Comparison of ENCODE assay signal across 14 cellular contexts in genomic region chr4:144562019-144562740, GRCh38.
DNase-seq lines count a peak whose midpoint lies in the region; ATAC-seq, FAIRE-seq and TF ChIP-seq lines count a peak whose summit lies in the region.
"Had no signal": no experiment of that assay in that cellular context is flagged by ENCODE, and none has a peak within 500 bp of the region (broad histone marks: within the 10 kb centered on the region; RNA-seq: fewer than 3 reads in every experiment).

No MANE protein-coding gene starts in this region.

- intact Hi-C loops in right lobe of liver (cut with DNase I), result no loop called here

- H3K27me3 ChIP-seq in endodermal cell (ENCODE audit: control insufficient read depth, insufficient read depth, low read length, poor library complexity, severe bottlenecking) (no peaks in the 10 kb centered on the region), right lobe of liver (no peaks in the 10 kb centered on the region), Karpas-422 (ENCODE audit: low read length) (no peaks in the 10 kb centered on the region)
- H3K27me3 ChIP-seq: BE2C had no signal

- no peaks in the 10 kb centered on the region for H3K4me1 ChIP-seq in endodermal cell (ENCODE audit: control insufficient read depth, insufficient read depth, low read length)
- no peaks in the 10 kb centered on the region for H3K4me1 ChIP-seq in right lobe of liver
- no peaks in the 10 kb centered on the region for H3K4me1 ChIP-seq in Karpas-422 (ENCODE audit: low read length)
- H3K4me1 ChIP-seq: BE2C had no signal

- no peak overlapping the region for H2AFZ ChIP-seq in Karpas-422 (ENCODE audit: low read length)

- H3K9ac ChIP-seq in endodermal cell (ENCODE audit: extremely low read depth, low read length, poor library complexity, severe bottlenecking) (no peak overlapping the region), Karpas-422 (ENCODE audit: low read length) (no peak overlapping the region)

- no peaks in the 10 kb centered on the region for H3K79me2 ChIP-seq in Karpas-422 (ENCODE audit: low read length)

- H4K20me1 ChIP-seq in Karpas-422 (ENCODE audit: insufficient read depth, low read depth, low read length), result no peaks in the 10 kb centered on the region

- peak; percentile 57 for TF ChIP-seq CTCF in endodermal cell (conservative IDR thresholded peaks at IDR 0.05)
- peak in 2 of 4 donors; percentile 5 to 8 for TF ChIP-seq CTCF in right lobe of liver (IDR thresholded peaks at IDR 0.05)
- no peak for TF ChIP-seq CTCF in D721Med (IDR thresholded peaks at IDR 0.05; ENCODE audit: insufficient read depth, missing control alignments)

- WGBS in endodermal cell (ENCODE audit: insufficient coverage in 1 of 2, insufficient read length in 1 of 2), 2 experiments, result 81 to 82% methylated on average over 7 to 10 of the region's 10 CpGs
- whole genome bisulfite sequencing in right lobe of liver (ENCODE audit: insufficient coverage, low coverage, low lambda C conversion rate, missing lambda C conversion rate), result 37% methylated on average over 10 of the region's 10 CpGs

- H3K4me3 ChIP-seq in Jurkat, Clone E6-1 (ENCODE audit: low read length), result no peak overlapping the region
- H3K4me3 ChIP-seq in endodermal cell (ENCODE audit: low read length), result no peak overlapping the region
- H3K4me3 ChIP-seq in right lobe of liver, result no peak overlapping the region
- H3K4me3 ChIP-seq in Karpas-422 (ENCODE audit: low read length), result no peak overlapping the region

- no peak overlapping the region for H3K27ac Mint-ChIP-seq in endodermal cell
- H3K27ac Mint-ChIP-seq: activated T-cell treated with anti-CD3 and anti-CD28 coated beads, Interleukin-2, amount 50 U/mL, for 72 hours had no signal

- H3K4me1 Mint-ChIP-seq in endodermal cell, result no peaks in the 10 kb centered on the region

- peak; percentile 71 to 97 (median 78) for ATAC-seq in right lobe of liver
- ATAC-seq: activated T-cell treated with anti-CD3 and anti-CD28 coated beads, Interleukin-2, amount 50 U/mL, for 72 hours had no signal

- H3K36me3 ChIP-seq in endodermal cell (ENCODE audit: control insufficient read depth, insufficient read depth, low read length) (no peaks in the 10 kb centered on the region), right lobe of liver (no peaks in the 10 kb centered on the region), Karpas-422 (ENCODE audit: insufficient read depth, low read length) (no peaks in the 10 kb centered on the region)
- H3K36me3 ChIP-seq: BE2C had no signal

- no peak overlapping the region for H3K4me3 Mint-ChIP-seq in endodermal cell
- H3K4me3 Mint-ChIP-seq: activated T-cell treated with anti-CD3 and anti-CD28 coated beads, Interleukin-2, amount 50 U/mL, for 72 hours had no signal

- H3K9me3 ChIP-seq in endodermal cell (ENCODE audit: control insufficient read depth, low read length) (no peaks in the 10 kb centered on the region), right lobe of liver (no peaks in the 10 kb centered on the region), Karpas-422 (ENCODE audit: low read length) (no peaks in the 10 kb centered on the region)
- H3K9me3 ChIP-seq: BE2C had no signal

- no peak overlapping the region for H3K4me2 ChIP-seq in Karpas-422 (ENCODE audit: low read depth, low read length, poor library complexity, severe bottlenecking)

- H3K9me2 ChIP-seq in Karpas-422 (replicated peaks; ENCODE audit: insufficient read depth, low read length), result no peaks in the 10 kb centered on the region

- TF ChIP-seq POLR2A in right lobe of liver (IDR thresholded peaks at IDR 0.05), result no peak

- no peak for FAIRE-seq in D721Med (lab: Jason Lieb, UNC)

- no peaks in the 10 kb centered on the region for H3K9me3 Mint-ChIP-seq in endodermal cell
- H3K9me3 Mint-ChIP-seq: activated T-cell treated with anti-CD3 and anti-CD28 coated beads, Interleukin-2, amount 50 U/mL, for 72 hours had no signal

- H3K27ac ChIP-seq in endodermal cell (ENCODE audit: low read depth, low read length) (no peak overlapping the region), right lobe of liver (no peak overlapping the region), Karpas-422 (ENCODE audit: low read length) (no peak overlapping the region)
- H3K27ac ChIP-seq: epithelial cell of prostate had no signal

- no peaks in the 10 kb centered on the region for H3K36me3 Mint-ChIP-seq in endodermal cell (ENCODE audit: low read depth)

- DNase-seq in COR-L47 (lab: John Stamatoyannopoulos, UW) (peak; percentile 58), endodermal cell (peak; percentile 75), right lobe of liver (peak in 2 of 3 donors; percentile 32 to 52), D721Med (ENCODE audit: insufficient read length, low spot score) (no peak), Karpas-422 (no peak), germinal center (ENCODE audit: low spot score) (no peak)
- peak; percentile 28 for DNase-seq in Jurkat, Clone E6-1 (ENCODE audit: low read depth, low spot score)
- DNase-seq in stimulated activated CD4-positive, alpha-beta T cell treated with anti-CD3 and anti-CD28 coated beads, Interleukin-4, amount 100 ng/mL, for 4 hours, result no peak
- DNase-seq: activated CD4-positive, alpha-beta T cell treated with anti-CD3 and anti-CD28 coated beads for 1 hour; activated T-cell treated with anti-CD3 and anti-CD28 coated beads, Interleukin-2, amount 50 U/mL, for 72 hours; BE2C; GF-D8; NCI-H1092 treated with DMSO at 0.1 percent for 48 hours had no signal

- H3K27me3 Mint-ChIP-seq in endodermal cell (ENCODE audit: insufficient read depth), result no peaks in the 10 kb centered on the region

Comparison
In these comparisons a context has a peak if more than half of its experiments do, and no peak if none do; other contexts are left out.
1. DNase-seq: peak in COR-L47 (single experiment), Jurkat, Clone E6-1 (single experiment), endodermal cell (single experiment) and right lobe of liver (2 of 3); none in D721Med (single experiment), Karpas-422 (single experiment), stimulated activated CD4-positive, alpha-beta T cell treated with anti-CD3 and anti-CD28 coated beads, Interleukin-4, amount 100 ng/mL, for 4 hours (0 of 2) and germinal center (single experiment).